Comparison of ENCODE assay signal across 8 cellular contexts in the genomic region with DNA sequence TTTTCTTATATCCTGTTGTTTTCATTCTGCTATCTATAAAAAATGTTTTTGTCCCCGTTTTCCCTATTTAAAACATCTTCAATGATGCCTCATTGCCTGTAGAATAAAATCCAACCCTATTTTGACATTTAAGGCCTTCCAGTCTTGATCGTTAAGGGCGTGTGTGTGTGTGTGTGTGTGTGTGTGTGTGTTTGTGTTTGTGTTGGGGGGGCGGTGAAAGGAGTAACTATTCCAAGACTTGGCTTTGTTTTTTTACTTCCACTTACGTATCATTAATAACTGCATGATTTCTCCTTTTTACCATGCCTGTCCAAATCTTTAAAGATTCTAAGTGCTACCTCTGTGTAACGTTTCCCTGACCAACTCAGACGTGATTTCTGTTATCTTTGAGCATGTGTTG. TPM values are rescaled to one million over a fixed set of nuclear protein-coding genes. Genes with fewer than 3 reads are reported as not detected.
DNase-seq lines count a peak whose midpoint lies in the region; ATAC-seq and TF ChIP-seq lines count a peak whose summit lies in the region.

No MANE protein-coding gene starts in this region.

- peaks cover 7% of the 10 kb centered on the region for H3K79me1 ChIP-seq in neuronal stem cell (ENCODE audit: low read depth, low read length)

- H2AFZ ChIP-seq in OCI-LY3 (ENCODE audit: low read depth, low read length): peak overlapping the region; percentile 62; the same call in 1 of the 2 replicates
- peak overlapping the region; percentile 88 for H2AFZ ChIP-seq in neuronal stem cell (ENCODE audit: low read length)

- peak overlapping the region; percentile 93 for H3K4me2 ChIP-seq in OCI-LY3 (ENCODE audit: low read length)
- H3K4me2 ChIP-seq in neuronal stem cell (ENCODE audit: insufficient read depth, low read length, poor library complexity, severe bottlenecking): peak overlapping the region; percentile 49

- H3K79me2 ChIP-seq in OCI-LY3 (ENCODE audit: low read length): peaks cover 97% of the 10 kb centered on the region

- H3K9me3 ChIP-seq in OCI-LY3 (ENCODE audit: insufficient read depth, low read length) (no peaks in the 10 kb centered on the region), neuronal stem cell (replicated peaks in 1 of 2; ENCODE audit: control insufficient read depth in 2 of 2, insufficient read depth in 1 of 2, low read depth in 1 of 2, low read length in 2 of 2) (no peaks in the 10 kb centered on the region)

- H3K4me3 ChIP-seq in GM12875 (ENCODE audit: low read depth, low read length): peak overlapping the region; percentile 3
- H3K4me3 ChIP-seq in OCI-LY3 (ENCODE audit: low read length): peak overlapping the region; percentile 92
- H3K4me3 ChIP-seq in neuronal stem cell (ENCODE audit: low read length in 2 of 2): peak overlapping the region; percentile 75 to 89

- H3K9me3 Mint-ChIP-seq in effector memory CD8-positive, alpha-beta T cell: no peaks in the 10 kb centered on the region

- H4K8ac ChIP-seq in neuronal stem cell (ENCODE audit: low read depth, low read length): no peak overlapping the region

- no peak overlapping the region for H2AK5ac ChIP-seq in neuronal stem cell (ENCODE audit: low read depth, low read length)

- no peak overlapping the region for H3K14ac ChIP-seq in neuronal stem cell (ENCODE audit: low read length)

- WGBS in neuronal stem cell (ENCODE audit: extremely low coverage in 2 of 2, insufficient read length in 2 of 2, insufficient replicate concordance in 1 of 2), 2 donors: no CpG with 5 or more reads among the region's 7 CpGs

- H3K4me3 Mint-ChIP-seq in effector memory CD8-positive, alpha-beta T cell: peak overlapping the region; percentile 97 to 98

- peaks cover 33 to 54% of the 10 kb centered on the region in 2 donors for H3K4me1 Mint-ChIP-seq in effector memory CD8-positive, alpha-beta T cell (ENCODE audit: low read depth in 2 of 2)

- H2BK5ac ChIP-seq in neuronal stem cell (ENCODE audit: low read length): no peak overlapping the region

- peaks cover 4% of the 10 kb centered on the region; the same call in 1 of the 2 replicates for H4K20me1 ChIP-seq in OCI-LY3 (ENCODE audit: insufficient read depth, low read length)

- no peak overlapping the region for H3K23ac ChIP-seq in neuronal stem cell (ENCODE audit: low read depth, low read length, poor library complexity)

- H2BK120ac ChIP-seq in neuronal stem cell (ENCODE audit: low read depth, low read length): no peak overlapping the region

- no peak overlapping the region for H3K18ac ChIP-seq in neuronal stem cell (ENCODE audit: low read length)

- H3K27ac Mint-ChIP-seq in effector memory CD8-positive, alpha-beta T cell: peak overlapping the region; percentile 98

- no peak overlapping the region for H2BK12ac ChIP-seq in neuronal stem cell (ENCODE audit: low read length)

- ATAC-seq in effector memory CD8-positive, alpha-beta T cell (replicated peaks): no peak
- no peak for ATAC-seq in HG02981 (IDR thresholded peaks at IDR 0.05; ENCODE audit: unreplicated experiment)

- H3K9ac ChIP-seq in OCI-LY3 (ENCODE audit: low read length) (peak overlapping the region; percentile 89), neuronal stem cell (ENCODE audit: low read depth, low read length, poor library complexity) (no peak overlapping the region)

- H3K27me3 Mint-ChIP-seq in effector memory CD8-positive, alpha-beta T cell: no peaks in the 10 kb centered on the region

- no peak overlapping the region for H4K91ac ChIP-seq in neuronal stem cell (ENCODE audit: low read depth, low read length, poor library complexity)

- peaks cover 22% of the 10 kb centered on the region for H3K4me1 ChIP-seq in OCI-LY3 (ENCODE audit: low read length)
- H3K4me1 ChIP-seq in neuronal stem cell (ENCODE audit: control insufficient read depth in 2 of 2, insufficient read depth in 1 of 2, low read depth in 1 of 2, low read length in 2 of 2): peaks cover 2 to 6% of the 10 kb centered on the region in 2 donors

- DNase-seq in effector memory CD8-positive, alpha-beta T cell: no peak
- DNase-seq in neuronal stem cell (ENCODE audit: low spot score): no peak
- no peak for DNase-seq in superior temporal gyrus (ENCODE audit: extremely low spot score)
- DNase-seq in NCI-H2081 (lab: John Stamatoyannopoulos, UW): no peak
- DNase-seq in occipital lobe (lab: John Stamatoyannopoulos, UW): no peak

- peaks cover 27% of the 10 kb centered on the region for H3K36me3 Mint-ChIP-seq in effector memory CD8-positive, alpha-beta T cell (ENCODE audit: insufficient read depth)

- H3K36me3 ChIP-seq in OCI-LY3 (replicated peaks; ENCODE audit: low read depth, low read length): peaks cover 24% of the 10 kb centered on the region
- H3K36me3 ChIP-seq in neuronal stem cell (replicated peaks in 1 of 2; ENCODE audit: control insufficient read depth in 2 of 2, insufficient read depth in 2 of 2, low read length in 2 of 2): peaks cover 3 to 63% of the 10 kb centered on the region in 2 donors

- H3K27ac ChIP-seq in OCI-LY3 (ENCODE audit: low read length): peak overlapping the region; percentile 77; the same call in 1 of the 2 replicates
- H3K27ac ChIP-seq in neuronal stem cell (replicated peaks; ENCODE audit: low read length): no peak overlapping the region

- no peaks in the 10 kb centered on the region for H3K27me3 ChIP-seq in OCI-LY3 (ENCODE audit: low read depth, low read length)
- H3K27me3 ChIP-seq in neuronal stem cell (ENCODE audit: control insufficient read depth in 3 of 3, insufficient read depth in 3 of 3, low read depth in 1 of 3, low read length in 3 of 3): no peaks in the 10 kb centered on the region

- no peak overlapping the region for H2BK15ac ChIP-seq in neuronal stem cell (ENCODE audit: low read length)

- no peak overlapping the region for H3K4ac ChIP-seq in neuronal stem cell (ENCODE audit: low read length)

- TF ChIP-seq CTCF in GM12875 (IDR thresholded peaks at IDR 0.05; ENCODE audit: borderline replicate concordance, insufficient read depth, low read depth, low read length): no peak
- TF ChIP-seq CTCF in OCI-LY3 (IDR thresholded peaks at IDR 0.05; ENCODE audit: low read depth, low read length): no peak

RNA-seq across cellular contexts. Expression of a gene that starts 0.8 kb away (rescaled TPM):
- 19.0 TPM for polyA plus RNA-seq in neuronal stem cell (2013, experiment 1 of 2)
- 17.6 TPM for polyA plus RNA-seq in neuronal stem cell (2013, experiment 2 of 2)
- total RNA-seq in occipital lobe: 31.5 TPM

RNA-seq across cellular contexts. Expression of a gene that starts 1.0 kb away (rescaled TPM):
- 22.4 TPM for polyA plus RNA-seq in neuronal stem cell (2013, experiment 1 of 2)
- polyA plus RNA-seq in neuronal stem cell (2013, experiment 2 of 2): 21.7 TPM
- total RNA-seq in occipital lobe: 45.1 TPM

RNA-seq across cellular contexts. Expression of a gene that starts 55.0 kb away (rescaled TPM):
- 20.8 TPM for polyA plus RNA-seq in neuronal stem cell (2013, experiment 1 of 2)
- polyA plus RNA-seq in neuronal stem cell (2013, experiment 2 of 2): 21.7 TPM
- total RNA-seq in occipital lobe: 1.6 TPM

RNA-seq across cellular contexts. Expression of a gene that starts 55.3 kb away (rescaled TPM):
- 38.0 TPM for polyA plus RNA-seq in neuronal stem cell (2013, experiment 1 of 2)
- 41.5 TPM for polyA plus RNA-seq in neuronal stem cell (2013, experiment 2 of 2)
- 41.8 TPM for total RNA-seq in occipital lobe

Comparison
In these comparisons a context has a peak if more than half of its experiments do, and no peak if none do; other contexts are left out.
1. H3K4me3 ChIP-seq: peak in every context shown above with its lines; median percentile 92 in OCI-LY3; 82 in neuronal stem cell; 3 in GM12875.